Comparison of ENCODE assay signal across 23 cellular contexts in genomic region chr4:86688026-86688425, GRCh38.
"Had no signal": no experiment of that assay in that cellular context is flagged by ENCODE, and none has a peak within 500 bp of the region (broad histone marks: within the 10 kb centered on the region; RNA-seq: fewer than 3 reads in every experiment).

No MANE protein-coding gene starts in this region.

- H3K9me3 ChIP-seq: mucosa of descending colon, right lobe of liver, upper lobe of left lung had no signal

- DNase-seq: activated CD4-positive, alpha-beta memory T cell treated with anti-CD3 and anti-CD28 coated beads for 36 hours; activated CD4-positive, alpha-beta T cell treated with anti-CD3 and anti-CD28 coated beads for 48 hours; activated CD4-positive, CD25-positive, alpha-beta regulatory T cell; activated effector memory CD4-positive, alpha-beta T cell treated with Interleukin-2 at 50 U/mL for 16 hours; activated naive CD4-positive, alpha-beta T cell treated with anti-CD3 and anti-CD28 coated beads, Interleukin-2, amount 10 ng/mL, durations not matched to agents 7 days and 5 days; activated T-cell treated with anti-CD3 and anti-CD28 coated beads, Interleukin-2, amount 50 U/mL, for 72 hours; amygdala; cerebellar nuclear complex; endodermal cell; foreskin fibroblast; glutamatergic neuron; mesendoderm; mucosa of descending colon; nephron progenitor cell; right lobe of liver; stimulated activated CD4-positive, alpha-beta T cell treated with anti-CD3 and anti-CD28 coated beads, Interleukin-2, amount 100 ng/mL, for 24 hours; T-helper 9 cell; upper lobe of left lung had no signal

- ATAC-seq: activated T-cell treated with anti-CD3 and anti-CD28 coated beads, Interleukin-2, amount 50 U/mL, for 72 hours; mucosa of descending colon; right lobe of liver; stimulated activated memory B cell treated with anti-CD40 and anti-IgM and Interleukin-4, amounts not matched to agents 10 μg/mL and 1 μg/mL and 100 μg/mL, for 72 hours had no signal

- H3K4me1 ChIP-seq: parathyroid adenoma, right lobe of liver, upper lobe of left lung had no signal

- H3K36me3 ChIP-seq: right lobe of liver, upper lobe of left lung had no signal

- H3K27me3 ChIP-seq: hepatocyte, right lobe of liver, upper lobe of left lung had no signal

- H3K27ac ChIP-seq: coronary artery, hepatocyte, parathyroid adenoma, right lobe of liver, skin epidermis, upper lobe of left lung had no signal

- H3K4me3 ChIP-seq: coronary artery, hepatocyte, mucosa of descending colon, right lobe of liver, skin epidermis, upper lobe of left lung had no signal
